ENCODE assay signal across 18 cellular contexts in the genomic region with DNA sequence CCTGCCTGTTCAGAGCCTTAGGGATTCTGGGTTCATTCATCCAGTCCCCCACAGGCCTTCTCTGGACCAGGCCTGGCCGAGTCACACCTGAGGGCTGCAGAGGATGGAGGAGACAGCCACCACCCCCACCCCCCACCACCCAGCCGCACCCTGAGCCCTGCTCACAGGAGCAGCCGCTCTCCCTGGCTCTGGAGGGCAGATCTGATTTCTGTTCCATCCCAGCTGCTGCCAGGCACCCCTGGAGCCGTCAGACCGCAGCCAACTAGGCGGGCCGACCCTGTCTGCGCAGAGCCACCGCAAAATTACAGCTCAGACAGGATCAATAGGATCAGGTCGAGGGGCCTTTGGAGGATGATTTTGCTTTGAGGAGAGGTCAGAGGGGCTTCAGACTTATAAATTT. TPM values are rescaled to one million over a fixed set of nuclear protein-coding genes. Genes with fewer than 3 reads are reported as not detected.
"Had no signal": no experiment of that assay in that cellular context is flagged by ENCODE, and none has a peak within 500 bp of the region (broad histone marks: within the 10 kb centered on the region; RNA-seq: fewer than 3 reads in every experiment).

No MANE protein-coding gene starts in this region.

- ATAC-seq: lower lobe of right lung had no signal

- H3K4me3 Mint-ChIP-seq: activated naive CD8-positive, alpha-beta T cell; immature natural killer cell; T-helper 2 cell treated with Interferon-gamma antibody and Interleukin-4, amounts not matched to agents 5 μg/mL and 100 μg/mL, for 36 hours had no signal

- H3K27me3 ChIP-seq: brain microvascular endothelial cell, pancreas had no signal

- H3K27ac ChIP-seq: brain microvascular endothelial cell, esophagus squamous epithelium, lower lobe of right lung, pancreas, transverse colon had no signal

- H3K36me3 Mint-ChIP-seq: activated naive CD8-positive, alpha-beta T cell; immature natural killer cell had no signal

- H3K4me1 Mint-ChIP-seq: immature natural killer cell had no signal

- H3K27me3 Mint-ChIP-seq: activated naive CD8-positive, alpha-beta T cell had no signal

- H3K9me3 Mint-ChIP-seq: activated T-helper 2 cell treated with anti-CD3 and anti-CD28 coated beads, Interferon-gamma antibody, Interleukin-2, Interleukin-4, amounts not matched to agents 10 μg/mL and 5 μg/mL and 100 μg/mL, durations not matched to agents 14 hours and 24 hours and 36 hours; T-helper 2 cell treated with Interferon-gamma antibody and Interleukin-4, amounts not matched to agents 5 μg/mL and 100 μg/mL, for 36 hours had no signal

- H3K9me3 ChIP-seq: esophagus squamous epithelium, lower lobe of right lung, pancreas, transverse colon had no signal

- DNase-seq: brain microvascular endothelial cell; cortex of kidney; effector CD8-positive, alpha-beta T cell; esophagus squamous epithelium; immature natural killer cell; lower lobe of right lung; retina; stimulated activated CD4-positive, alpha-beta T cell treated with anti-CD3 and anti-CD28 coated beads, Interleukin-15, amount 100 ng/mL, for 24 hours; stimulated activated CD4-positive, alpha-beta T cell treated with anti-CD3 and anti-CD28 coated beads, Interleukin-4, amount 100 ng/mL, for 1 hour; substantia nigra; transverse colon had no signal

- H3K36me3 ChIP-seq: brain microvascular endothelial cell, esophagus squamous epithelium, lower lobe of right lung, pancreas, transverse colon had no signal

- H3K4me1 ChIP-seq: esophagus squamous epithelium, lower lobe of right lung, transverse colon had no signal

- H3K4me3 ChIP-seq: esophagus squamous epithelium, lower lobe of right lung, pancreas, transverse colon had no signal

- H3K27ac Mint-ChIP-seq: activated naive CD8-positive, alpha-beta T cell; activated T-helper 2 cell treated with anti-CD3 and anti-CD28 coated beads, Interferon-gamma antibody, Interleukin-2, Interleukin-4, amounts not matched to agents 10 μg/mL and 5 μg/mL and 100 μg/mL, durations not matched to agents 14 hours and 24 hours and 36 hours; immature natural killer cell; T-helper 2 cell treated with Interferon-gamma antibody and Interleukin-4, amounts not matched to agents 5 μg/mL and 100 μg/mL, for 36 hours had no signal

- FAIRE-seq: endothelial cell of umbilical vein, pancreas had no signal

RNA-seq across cellular contexts. Expression of a gene that starts 41.0 kb away (rescaled TPM):
- total RNA-seq: activated T-helper 2 cell treated with anti-CD3 and anti-CD28 coated beads, Interferon-gamma antibody, Interleukin-2, Interleukin-4, amounts not matched to agents 10 μg/mL and 5 μg/mL and 100 μg/mL, durations not matched to agents 14 hours and 24 hours and 36 hours; endothelial cell of umbilical vein; esophagus squamous epithelium; fibroblast of villous mesenchyme; lower lobe of right lung; myocyte had no signal
- polyA plus RNA-seq: endothelial cell of umbilical vein, immature natural killer cell had no signal
